ENCODE assay signal across 38 cellular contexts in the genomic region with DNA sequence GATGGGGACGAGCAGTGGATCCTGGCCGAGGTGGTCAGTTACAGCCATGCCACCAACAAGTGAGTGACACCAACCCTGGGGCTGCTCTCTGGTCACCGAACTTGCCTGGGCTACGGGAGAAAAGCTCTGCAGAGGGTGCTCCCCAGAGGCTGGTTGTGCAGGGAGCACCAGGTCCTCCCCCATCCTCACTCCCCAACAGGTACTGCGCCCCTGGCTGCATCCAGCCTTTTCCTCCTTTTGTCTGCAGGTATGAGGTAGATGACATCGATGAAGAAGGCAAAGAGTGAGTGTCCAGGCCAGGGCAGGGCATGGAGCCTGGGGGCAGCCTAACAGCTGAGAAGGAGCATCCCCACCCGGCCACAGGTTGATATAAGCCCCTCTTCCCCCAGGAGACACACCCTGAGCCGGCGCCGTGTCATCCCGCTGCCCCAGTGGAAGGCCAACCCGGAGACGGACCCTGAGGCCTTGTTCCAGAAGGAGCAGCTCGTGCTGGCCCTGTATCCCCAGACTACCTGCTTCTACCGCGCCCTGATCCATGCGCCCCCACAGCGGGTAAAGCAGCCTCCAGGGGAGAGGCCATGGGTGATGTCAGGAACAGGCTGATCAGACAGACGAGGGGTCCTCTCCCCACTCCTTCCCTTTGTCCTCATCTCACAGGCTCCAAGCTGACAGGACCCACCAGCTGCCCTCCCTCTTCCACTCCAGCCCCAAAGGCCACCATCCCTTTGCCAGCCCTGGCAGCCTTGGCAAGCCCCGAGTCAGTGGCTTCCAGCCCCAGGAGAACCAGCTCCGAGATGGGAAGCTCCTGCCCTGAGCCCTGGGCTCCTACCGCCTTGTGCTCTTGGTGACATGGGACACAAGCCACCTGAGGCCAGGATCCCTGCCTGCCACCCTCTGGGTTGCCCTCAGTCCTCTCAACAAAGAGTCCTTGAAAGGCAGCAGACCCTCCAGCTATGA. TPM values are rescaled to one million over a fixed set of nuclear protein-coding genes. Genes with fewer than 3 reads are reported as not detected.
"Had no signal": no experiment of that assay in that cellular context is flagged by ENCODE, and none has a peak within 500 bp of the region (broad histone marks: within the 10 kb centered on the region; RNA-seq: fewer than 3 reads in every experiment).

No MANE protein-coding gene starts in this region.

- H3K4me3 Mint-ChIP-seq: activated B cell treated with CpG ODN at 0.5 μM for 24 hours; activated CD4-positive, alpha-beta memory T cell treated with anti-CD3 and anti-CD28 coated beads, Interleukin-2, amount 10 ng/mL, durations not matched to agents 7 days and 5 days; activated CD8-positive, alpha-beta memory T cell treated with anti-CD3 and anti-CD28 coated beads, Interleukin-2, amount 10 ng/mL, durations not matched to agents 7 days and 5 days; activated naive CD8-positive, alpha-beta T cell; T-cell had no signal

- H3K27ac ChIP-seq: ascending aorta, cardiac muscle cell, Peyer's patch, VCaP had no signal

- DNase-seq: activated B cell treated with CpG ODN at 0.5 μM for 24 hours; activated CD4-positive, alpha-beta memory T cell treated with anti-CD3 and anti-CD28 coated beads, Interleukin-2, amount 10 ng/mL, durations not matched to agents 7 days and 5 days; activated CD4-positive, alpha-beta T cell treated with anti-CD3 and anti-CD28 coated beads for 48 hours; activated CD4-positive, CD25-positive, alpha-beta regulatory T cell treated with anti-CD3 and anti-CD28 coated beads, Interleukin-2, amount 50 U/mL, for 72 hours; activated CD8-positive, alpha-beta memory T cell treated with anti-CD3 and anti-CD28 coated beads for 24 hours; activated CD8-positive, alpha-beta memory T cell treated with anti-CD3 and anti-CD28 coated beads, Interleukin-2, amount 10 ng/mL, durations not matched to agents 7 days and 5 days; activated CD8-positive, alpha-beta memory T cell treated with anti-CD3 and anti-CD28 coated beads, Interleukin-2, amount 50 U/mL, for 48 hours; activated gamma-delta T cell; activated naive CD4-positive, alpha-beta T cell treated with Interleukin-2 at 50 U/mL for 16 hours; amygdala; Kasumi-1; KG1; MG63; NCI-H1048; NCI-H1105 treated with DMSO at 0.1 percent for 48 hours; NCI-H1436; NCI-H1694; NCI-H1930; NCI-H2081 treated with DMSO at 0.1 percent for 48 hours; NCI-H345; NCI-H524 treated with DMSO at 0.1 percent for 48 hours; PC-3; Peyer's patch; RPMI8226; SIG-M5; T-cell; T-helper 2 cell; T-helper 9 cell had no signal

- H3K4me3 ChIP-seq: ascending aorta, cardiac muscle cell, MG63, Peyer's patch had no signal

- H3K27me3 ChIP-seq: ascending aorta, cardiac muscle cell, MG63, Peyer's patch had no signal

- H3K9me3 ChIP-seq: ascending aorta, MG63, Peyer's patch had no signal

- H3K36me3 Mint-ChIP-seq: activated naive CD8-positive, alpha-beta T cell had no signal

- H3K4me1 Mint-ChIP-seq: activated CD4-positive, alpha-beta memory T cell treated with anti-CD3 and anti-CD28 coated beads, Interleukin-2, amount 10 ng/mL, durations not matched to agents 7 days and 5 days; T-cell had no signal

- ATAC-seq: activated CD8-positive, alpha-beta memory T cell treated with anti-CD3 and anti-CD28 coated beads, Interleukin-2, amount 10 ng/mL, durations not matched to agents 7 days and 5 days; PC-3; Right ventricle myocardium inferior; SK-N-SH treated with all-trans-retinoic acid at 6 μM for 48 hours; T-cell had no signal

- H3K4me1 ChIP-seq: ascending aorta, Peyer's patch had no signal

- H3K27ac Mint-ChIP-seq: activated B cell treated with CpG ODN at 0.5 μM for 24 hours; activated CD4-positive, alpha-beta memory T cell treated with anti-CD3 and anti-CD28 coated beads, Interleukin-2, amount 10 ng/mL, durations not matched to agents 7 days and 5 days; activated CD8-positive, alpha-beta memory T cell treated with anti-CD3 and anti-CD28 coated beads, Interleukin-2, amount 10 ng/mL, durations not matched to agents 7 days and 5 days; activated naive CD8-positive, alpha-beta T cell; activated T-helper 2 cell treated with anti-CD3 and anti-CD28 coated beads, Interferon-gamma antibody, Interleukin-2, Interleukin-4, amounts not matched to agents 10 μg/mL and 5 μg/mL and 100 μg/mL, durations not matched to agents 14 hours and 24 hours and 36 hours; T-cell had no signal

- H3K27me3 Mint-ChIP-seq: activated B cell treated with CpG ODN at 0.5 μM for 24 hours; activated CD4-positive, alpha-beta memory T cell treated with anti-CD3 and anti-CD28 coated beads, Interleukin-2, amount 10 ng/mL, durations not matched to agents 7 days and 5 days; activated CD8-positive, alpha-beta memory T cell treated with anti-CD3 and anti-CD28 coated beads, Interleukin-2, amount 10 ng/mL, durations not matched to agents 7 days and 5 days; activated naive CD8-positive, alpha-beta T cell; T-cell had no signal

- H3K9me3 Mint-ChIP-seq: activated B cell treated with CpG ODN at 0.5 μM for 24 hours; activated CD4-positive, alpha-beta memory T cell treated with anti-CD3 and anti-CD28 coated beads, Interleukin-2, amount 10 ng/mL, durations not matched to agents 7 days and 5 days; activated T-helper 2 cell treated with anti-CD3 and anti-CD28 coated beads, Interferon-gamma antibody, Interleukin-2, Interleukin-4, amounts not matched to agents 10 μg/mL and 5 μg/mL and 100 μg/mL, durations not matched to agents 14 hours and 24 hours and 36 hours; T-cell had no signal

RNA-seq across cellular contexts. Expression of gene SULT1A2, which starts 6.2 kb away (rescaled TPM):
- total RNA-seq: activated B cell treated with CpG ODN at 0.5 μM for 24 hours, PC-3, SK-MEL-5 had no signal

RNA-seq across cellular contexts. Expression of gene NPIPB8, which starts 47.2 kb away (rescaled TPM):
- total RNA-seq: ascending aorta, cardiac muscle cell, NCI-H460, Right ventricle myocardium inferior, SK-MEL-5 had no signal
- polyA plus RNA-seq: adipose tissue had no signal

RNA-seq across cellular contexts. Expression of gene NUPR1, which starts 51.9 kb away (rescaled TPM):
- total RNA-seq: activated B cell treated with CpG ODN at 0.5 μM for 24 hours; activated CD4-positive, alpha-beta memory T cell treated with anti-CD3 and anti-CD28 coated beads, Interleukin-2, amount 10 ng/mL, durations not matched to agents 7 days and 5 days; activated CD8-positive, alpha-beta memory T cell treated with anti-CD3 and anti-CD28 coated beads, Interleukin-2, amount 10 ng/mL, durations not matched to agents 7 days and 5 days; activated T-helper 2 cell treated with anti-CD3 and anti-CD28 coated beads, Interferon-gamma antibody, Interleukin-2, Interleukin-4, amounts not matched to agents 10 μg/mL and 5 μg/mL and 100 μg/mL, durations not matched to agents 14 hours and 24 hours and 36 hours; cardiac muscle cell had no signal
- polyA plus RNA-seq: cardiac muscle cell had no signal
